In the genomic region with DNA sequence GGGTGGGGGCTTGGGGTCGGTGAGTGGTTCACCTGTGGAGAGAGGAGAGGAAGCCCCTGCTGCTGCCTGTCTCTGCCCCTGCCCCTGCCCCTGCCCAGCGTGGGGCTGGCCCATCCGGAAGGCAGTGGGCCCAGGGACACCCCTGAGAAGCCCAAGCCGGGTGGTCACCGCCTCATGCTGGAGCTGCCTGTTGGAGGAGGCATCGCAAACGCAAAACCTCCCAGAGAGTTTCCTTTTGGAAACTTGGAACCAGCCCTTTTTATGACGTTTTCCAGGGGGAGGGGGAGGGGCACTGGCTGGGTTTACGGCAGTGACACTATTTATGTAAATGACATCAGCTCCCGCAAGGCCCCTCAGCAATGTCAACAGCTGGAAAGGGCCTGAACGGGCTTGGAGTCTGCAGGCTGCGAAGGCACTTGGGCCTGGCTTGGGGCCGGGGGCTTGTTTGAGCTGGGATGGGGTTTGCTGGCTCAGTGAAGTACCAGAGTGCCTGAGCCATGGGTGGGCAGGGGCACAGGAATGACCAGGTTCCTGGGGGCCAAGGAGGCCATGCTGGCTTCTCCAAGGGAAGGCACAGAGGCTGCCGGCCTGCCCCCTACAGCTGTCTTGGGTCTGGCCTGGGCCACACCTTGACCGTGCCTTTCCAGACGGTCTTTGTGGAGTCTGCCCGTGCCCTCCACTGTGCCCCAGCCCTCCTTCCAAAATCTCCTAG, we compare ENCODE assay signal across 8 cellular contexts.
DNase-seq lines count a peak whose midpoint lies in the region; ATAC-seq and TF ChIP-seq lines count a peak whose summit lies in the region.

No MANE protein-coding gene starts in this region.

- peak overlapping the region; percentile 96 for H3K27ac ChIP-seq in esophagus (ENCODE audit: low read depth in 2 of 2, low read length in 1 of 2)
- peak overlapping the region; percentile 94 for H3K27ac ChIP-seq in muscle layer of colon (ENCODE audit: low read depth, low read length)

- no peak for ATAC-seq in HG03460 (IDR thresholded peaks at IDR 0.05; ENCODE audit: unreplicated experiment)

- H3K9ac ChIP-seq in muscle layer of colon (ENCODE audit: low read length) = peak overlapping the region; percentile 90

- TF ChIP-seq CTCF in AG09319 (IDR thresholded peaks at IDR 0.05; ENCODE audit: low read depth, low read length) = no peak

- peaks cover 0 to 7% of the 10 kb centered on the region in 2 donors for H3K36me3 ChIP-seq in esophagus (ENCODE audit: control insufficient read depth in 2 of 2, insufficient read depth in 2 of 2, low read length in 1 of 2)
- no peaks in the 10 kb centered on the region for H3K36me3 ChIP-seq in muscle layer of colon (ENCODE audit: insufficient read depth, low read length)

- 34 to 37% methylated on average over 14 to 17 of the region's 17 CpGs for WGBS in esophagus, 2 donors

- H3K9me3 ChIP-seq in esophagus (ENCODE audit: control insufficient read depth in 2 of 2, insufficient read depth in 1 of 2, low read depth in 1 of 2, low read length in 1 of 2) = no peaks in the 10 kb centered on the region
- no peaks in the 10 kb centered on the region for H3K9me3 ChIP-seq in muscle layer of colon (ENCODE audit: low read length)

- H3K4me1 ChIP-seq in esophagus (ENCODE audit: control insufficient read depth in 2 of 2, insufficient read depth in 2 of 2, low read length in 1 of 2) (peaks cover 4 to 35% of the 10 kb centered on the region in 2 donors), muscle layer of colon (ENCODE audit: insufficient read depth, low read length) (peaks cover 60% of the 10 kb centered on the region)

- no peaks in the 10 kb centered on the region for H3K27me3 ChIP-seq in esophagus (ENCODE audit: control insufficient read depth in 1 of 2, insufficient read depth in 2 of 2, low read length in 2 of 2)
- H3K27me3 ChIP-seq in muscle layer of colon (ENCODE audit: control insufficient read depth in 1 of 2, insufficient read depth in 2 of 2, low read length in 2 of 2) = no peaks in the 10 kb centered on the region

- DNase-seq in AG09319 (ENCODE audit: extremely low read depth, low read depth) (peak; percentile 29), NCI-H526 (lab: John Stamatoyannopoulos, UW) (peak; percentile 44 to 73), NK-92 (lab: John Stamatoyannopoulos, UW; ENCODE audit: unreplicated experiment) (no peak), middle frontal gyrus (ENCODE audit: extremely low spot score, low spot score) (no peak), NCI-H1092 (lab: John Stamatoyannopoulos, UW) (no peak)

- peak overlapping the region in 1 of 2 donors; percentile 46 for H3K4me3 ChIP-seq in esophagus (ENCODE audit: low read depth in 1 of 2, low read length in 2 of 2)
- H3K4me3 ChIP-seq in muscle layer of colon (ENCODE audit: low read depth in 1 of 2, low read length in 2 of 2) = peak overlapping the region; percentile 41 to 55

Comparison
In these comparisons a context has a peak if more than half of its experiments do, and no peak if none do; other contexts are left out.
1. DNase-seq: peak in AG09319 (single experiment) and NCI-H526 (2 of 2); none in NK-92 (single experiment), middle frontal gyrus (single experiment) and NCI-H1092 (single experiment).